In genomic region chr1:55214214-55214902, GRCh38 we compare ENCODE assay signal across 8 cellular contexts. TPM values are rescaled to one million over a fixed set of nuclear protein-coding genes. Genes with fewer than 3 reads are reported as not detected.
DNase-seq lines count a peak whose midpoint lies in the region; ATAC-seq and TF ChIP-seq lines count a peak whose summit lies in the region.

No MANE protein-coding gene starts in this region.

- H3K27me3 ChIP-seq in muscle layer of duodenum (ENCODE audit: low read depth, low read length): no peaks in the 10 kb centered on the region

- H3K4me3 ChIP-seq in muscle layer of duodenum (ENCODE audit: low read depth in 1 of 2, low read length in 2 of 2): peak overlapping the region; percentile 79 to 80

- H3K27ac ChIP-seq in muscle layer of duodenum (ENCODE audit: low read length): peak overlapping the region; percentile 83
- peak overlapping the region; percentile 77 for H3K27ac ChIP-seq in temporal lobe (ENCODE audit: low read depth, low read length)

- H3K4me1 ChIP-seq in muscle layer of duodenum (ENCODE audit: control insufficient read depth in 1 of 2, insufficient read depth in 2 of 2, low read length in 2 of 2): peaks cover 29 to 34% of the 10 kb centered on the region in 2 donors

- no peaks in the 10 kb centered on the region for H3K36me3 ChIP-seq in muscle layer of duodenum (ENCODE audit: control insufficient read depth in 1 of 2, insufficient read depth in 2 of 2, low read length in 2 of 2)

- in situ Hi-C loops in GM13976 (cut with MboI; ENCODE audit: low sequenced_read_pairs, unreplicated experiment): no loop called here

- peak; percentile 19 for ATAC-seq in HG02571 (IDR thresholded peaks at IDR 0.05; ENCODE audit: unreplicated experiment)
- peak; percentile 8 for ATAC-seq in activated CD8-positive, alpha-beta memory T cell treated with anti-CD3 and anti-CD28 coated beads, Interleukin-2, amount 10 ng/mL, durations not matched to agents 7 days and 5 days

- peak overlapping the region; percentile 78 for H3K27ac Mint-ChIP-seq in activated CD8-positive, alpha-beta memory T cell treated with anti-CD3 and anti-CD28 coated beads, Interleukin-2, amount 10 ng/mL, durations not matched to agents 7 days and 5 days

- peaks cover 61% of the 10 kb centered on the region for H3K4me1 Mint-ChIP-seq in activated CD8-positive, alpha-beta memory T cell treated with anti-CD3 and anti-CD28 coated beads, Interleukin-2, amount 10 ng/mL, durations not matched to agents 7 days and 5 days

- H3K27me3 Mint-ChIP-seq in activated CD8-positive, alpha-beta memory T cell treated with anti-CD3 and anti-CD28 coated beads, Interleukin-2, amount 10 ng/mL, durations not matched to agents 7 days and 5 days: no peaks in the 10 kb centered on the region

- H3K4me3 Mint-ChIP-seq in activated CD8-positive, alpha-beta memory T cell treated with anti-CD3 and anti-CD28 coated beads, Interleukin-2, amount 10 ng/mL, durations not matched to agents 7 days and 5 days: peak overlapping the region; percentile 86

- CTCF ChIA-PET in activated CD8-positive, alpha-beta memory T cell treated with anti-CD3 and anti-CD28 coated beads, Interleukin-2, amount 10 ng/mL, durations not matched to agents 7 days and 5 days (lab: Charles Lee): interaction anchor here (1.3 kb wide), 2 partner anchors 9 to 73 kb away, joined by 3 to 4 read pairs; no protein-coding TSS in a partner anchor

- TF ChIP-seq POLR2A in erythroblast (IDR thresholded peaks at IDR 0.05; ENCODE audit: low read length): no peak

- H3K36me3 Mint-ChIP-seq in activated CD8-positive, alpha-beta memory T cell treated with anti-CD3 and anti-CD28 coated beads, Interleukin-2, amount 10 ng/mL, durations not matched to agents 7 days and 5 days: peaks cover 2% of the 10 kb centered on the region

- DNase-seq in GM13976 (ENCODE audit: low spot score): peak; percentile 61
- peak; percentile 39 for DNase-seq in NCI-H1105 treated with DMSO at 0.1 percent for 48 hours (lab: John Stamatoyannopoulos, UW)
- peak; percentile 57 for DNase-seq in activated CD8-positive, alpha-beta memory T cell treated with anti-CD3 and anti-CD28 coated beads, Interleukin-2, amount 10 ng/mL, durations not matched to agents 7 days and 5 days
- DNase-seq in erythroblast (lab: John Stamatoyannopoulos, UW): peak; percentile 60 to 74
- DNase-seq in NCI-H226: no peak

- no peak for TF ChIP-seq CTCF in GM13976 (IDR thresholded peaks at IDR 0.05; ENCODE audit: borderline replicate concordance, control extremely low read depth, extremely low read depth, insufficient read depth, missing control alignments)

- H3K9me3 Mint-ChIP-seq in activated CD8-positive, alpha-beta memory T cell treated with anti-CD3 and anti-CD28 coated beads, Interleukin-2, amount 10 ng/mL, durations not matched to agents 7 days and 5 days (ENCODE audit: low read depth): no peaks in the 10 kb centered on the region

- no peaks in the 10 kb centered on the region for H3K9me3 ChIP-seq in muscle layer of duodenum (ENCODE audit: control insufficient read depth in 1 of 2, low read length in 2 of 2)

RNA-seq across cellular contexts. Expression of gene USP24, which starts 0.8 kb away (rescaled TPM):
- 10 to 100 TPM; 38.2 to 42.3 TPM for total RNA-seq in activated CD8-positive, alpha-beta memory T cell treated with anti-CD3 and anti-CD28 coated beads, Interleukin-2, amount 10 ng/mL, durations not matched to agents 7 days and 5 days
- total RNA-seq in temporal lobe: 75.7 TPM
